Comparison of ENCODE assay signal across 20 cellular contexts in the genomic region with DNA sequence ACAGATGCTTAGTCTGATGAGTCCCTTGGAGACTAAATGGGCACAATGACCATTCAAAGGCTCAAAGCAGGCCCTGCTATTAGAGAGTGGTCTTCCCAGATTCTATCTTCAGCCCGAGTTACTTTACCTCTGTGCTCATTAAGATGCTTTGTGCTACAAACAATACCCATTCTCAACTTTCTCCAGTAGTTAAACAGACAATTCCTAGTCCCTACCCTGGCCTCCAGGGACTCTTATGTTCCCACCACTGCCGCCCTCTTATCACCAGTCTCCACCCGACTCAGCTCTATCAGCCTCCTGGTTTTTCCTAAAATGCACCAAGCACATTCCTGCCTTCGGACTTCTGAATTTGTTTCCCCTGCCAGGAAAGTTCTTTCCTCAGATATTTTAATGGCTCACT. TPM values are rescaled to one million over a fixed set of nuclear protein-coding genes. Genes with fewer than 3 reads are reported as not detected.
"Had no signal": no experiment of that assay in that cellular context is flagged by ENCODE, and none has a peak within 500 bp of the region (broad histone marks: within the 10 kb centered on the region; RNA-seq: fewer than 3 reads in every experiment).

No MANE protein-coding gene starts in this region.

- DNase-seq: KBM-7, NCI-H1092, NCI-H1105 treated with DMSO at 0.1 percent for 48 hours, NCI-H1417 treated with DMSO at 0.1 percent for 48 hours, NCI-H146, NCI-H1930, NCI-H2081, NCI-H2171 treated with DMSO at 0.1 percent for 48 hours, NCI-H345, NCI-H524, NCI-H774, SHP77 had no signal

- H3K27ac ChIP-seq: RWPE1 had no signal

- ATAC-seq: Panc1, SK-N-SH treated with all-trans-retinoic acid at 6 μM for 48 hours had no signal

RNA-seq across cellular contexts. Expression of a gene that starts 25.6 kb away (rescaled TPM):
- total RNA-seq: HT-29, LHCN-M2, MCF 10A, NCI-H460, SK-MEL-5 had no signal
